Comparison of ENCODE assay signal across 10 cellular contexts in genomic region chr9:77846957-77847574, GRCh38.
DNase-seq lines count a peak whose midpoint lies in the region; ATAC-seq, FAIRE-seq and TF ChIP-seq lines count a peak whose summit lies in the region.
"Had no signal": no experiment of that assay in that cellular context is flagged by ENCODE, and none has a peak within 500 bp of the region (broad histone marks: within the 10 kb centered on the region; RNA-seq: fewer than 3 reads in every experiment).

No MANE protein-coding gene starts in this region.

- H2AFZ ChIP-seq in keratinocyte (ENCODE audit: control insufficient read depth, low read length): no peak overlapping the region

- H3K9me3 ChIP-seq in MG63: no peaks in the 10 kb centered on the region
- no peaks in the 10 kb centered on the region for H3K9me3 ChIP-seq in keratinocyte (ENCODE audit: control insufficient read depth, low read depth, low read length)
- H3K9me3 ChIP-seq in tibial artery: no peaks in the 10 kb centered on the region

- no peak for FAIRE-seq in keratinocyte (lab: Jason Lieb, UNC)

- TF ChIP-seq CTCF in brain microvascular endothelial cell (IDR thresholded peaks at IDR 0.05; ENCODE audit: low read depth, low read length, missing control alignments) (no peak), keratinocyte (optimal IDR thresholded peaks at IDR 0.05 in 1 of 3, IDR thresholded peaks at IDR 0.05 in 1 of 3, conservative IDR thresholded peaks at IDR 0.05 in 1 of 3; ENCODE audit: extremely low read depth in 1 of 3, insufficient read depth in 2 of 3, low read length in 3 of 3) (no peak), tibial artery (IDR thresholded peaks at IDR 0.05) (no peak)

- no peak overlapping the region for H3K9ac ChIP-seq in keratinocyte (ENCODE audit: control insufficient read depth, extremely low read depth, insufficient read depth, low read length)

- H3K4me2 ChIP-seq in keratinocyte (ENCODE audit: control insufficient read depth, extremely low read depth, insufficient read depth, low read depth, low read length): peak overlapping the region; percentile 31

- H3K9me1 ChIP-seq in keratinocyte (ENCODE audit: control insufficient read depth, extremely low read depth, insufficient read depth, low read length): peaks cover 2% of the 10 kb centered on the region

- no peaks in the 10 kb centered on the region for H3K27me3 ChIP-seq in MG63
- H3K27me3 ChIP-seq in brain microvascular endothelial cell (replicated peaks): no peaks in the 10 kb centered on the region
- H3K27me3 ChIP-seq in keratinocyte (ENCODE audit: control insufficient read depth, extremely low read depth, insufficient read depth, low read length): no peaks in the 10 kb centered on the region
- H3K27me3 ChIP-seq in tibial artery: no peaks in the 10 kb centered on the region

- no peaks in the 10 kb centered on the region for H4K20me1 ChIP-seq in keratinocyte (ENCODE audit: control insufficient read depth, extremely low read depth, insufficient read depth, low read length)

- DNase-seq in MG63 (peak; percentile 33), brain microvascular endothelial cell (peak; percentile 55), keratinocyte (ENCODE audit: low read depth, low spot score) (no peak), tibial artery (peak in 1 of 2 donors; percentile 45), sciatic nerve (ENCODE audit: low spot score) (no peak)
- no peak for DNase-seq in stimulated activated naive CD8-positive, alpha-beta T cell treated with anti-CD3 and anti-CD28 coated beads, Interleukin-15, Interleukin-2, amounts not matched to agents 100 U/mL and 50 U/mL, for 24 hours
- DNase-seq: activated B cell treated with CpG ODN at 0.5 μM for 24 hours, KG1, naive B cell had no signal

- in situ Hi-C loops in brain microvascular endothelial cell (cut with HindIII; ENCODE audit: low pct_ligation_motif_present, low sequenced_read_pairs): no loop called here

- H3K36me3 ChIP-seq in MG63 (no peaks in the 10 kb centered on the region), brain microvascular endothelial cell (replicated peaks) (no peaks in the 10 kb centered on the region), keratinocyte (ENCODE audit: control insufficient read depth in 2 of 2, extremely low read depth in 1 of 2, insufficient read depth in 2 of 2, low read length in 2 of 2) (peaks cover 0 to 1% of the 10 kb centered on the region in 2 experiments), tibial artery (no peaks in the 10 kb centered on the region)

- peak overlapping the region; percentile 73 for H3K27ac ChIP-seq in brain microvascular endothelial cell
- no peak overlapping the region for H3K27ac ChIP-seq in keratinocyte (ENCODE audit: control insufficient read depth, insufficient read depth, low read length)
- peak overlapping the region; percentile 72 to 82 for H3K27ac ChIP-seq in tibial artery

- dilution Hi-C loops in keratinocyte (cut with MboI; ENCODE audit: extremely low pct_ligation_motif_present, low sequenced_read_pairs): no loop called here

- peaks cover 13% of the 10 kb centered on the region for H3K4me1 ChIP-seq in keratinocyte (ENCODE audit: control insufficient read depth, extremely low read depth, insufficient read depth, low read length)
- H3K4me1 ChIP-seq in tibial artery: peaks cover 0 to 54% (median 48%) of the 10 kb centered on the region in 4 donors

- H3K79me2 ChIP-seq in keratinocyte (ENCODE audit: control insufficient read depth, insufficient read depth, low read length): peaks cover 14% of the 10 kb centered on the region

- intact Hi-C loops in tibial artery (cut with DNase I; ENCODE audit: low total_unique reads) (loop anchor here (5.0 kb wide), 1 partner anchor 185 kb away; the partner anchor contains the start of gene GNAQ), sciatic nerve (cut with DNase I) (no loop called here)

- no peak for ATAC-seq in stimulated activated naive CD8-positive, alpha-beta T cell treated with anti-CD3 and anti-CD28 coated beads, Interleukin-15, Interleukin-2, amounts not matched to agents 100 U/mL and 50 U/mL, for 24 hours
- no peak for ATAC-seq in HG03469 (IDR thresholded peaks at IDR 0.05; ENCODE audit: unreplicated experiment)
- ATAC-seq in sciatic nerve: no peak

- H3K4me3 ChIP-seq in MG63: no peak overlapping the region
- no peak overlapping the region for H3K4me3 ChIP-seq in brain microvascular endothelial cell (ENCODE audit: low read depth, low read length)
- H3K4me3 ChIP-seq in keratinocyte (ENCODE audit: control insufficient read depth in 2 of 3, extremely low read depth in 1 of 3, insufficient read depth in 2 of 3, low read depth in 1 of 3, low read length in 3 of 3): no peak overlapping the region
- H3K4me3 ChIP-seq in tibial artery: no peak overlapping the region

Comparison
In these comparisons a context has a peak if more than half of its experiments do, and no peak if none do; other contexts are left out.
1. DNase-seq: peak in MG63 (single experiment) and brain microvascular endothelial cell (single experiment); none in keratinocyte (single experiment), stimulated activated naive CD8-positive, alpha-beta T cell treated with anti-CD3 and anti-CD28 coated beads, Interleukin-15, Interleukin-2, amounts not matched to agents 100 U/mL and 50 U/mL, for 24 hours (single experiment) and sciatic nerve (single experiment).